9 cellular contexts compared by ENCODE assay signal in genomic region chr5:56737002-56737621, GRCh38.
DNase-seq lines count a peak whose midpoint lies in the region; ATAC-seq and TF ChIP-seq lines count a peak whose summit lies in the region.
"Had no signal": no experiment of that assay in that cellular context is flagged by ENCODE, and none has a peak within 500 bp of the region (broad histone marks: within the 10 kb centered on the region; RNA-seq: fewer than 3 reads in every experiment).

No MANE protein-coding gene starts in this region.

- H3K36me3 Mint-ChIP-seq in T-helper 17 cell (ENCODE audit: low read depth), result no peaks in the 10 kb centered on the region

- DNase-seq in stimulated activated CD4-positive, alpha-beta T cell treated with anti-CD3 and anti-CD28 coated beads, Interleukin-15, amount 100 ng/mL, for 24 hours, result peak; percentile 26
- no peak for DNase-seq in stimulated activated CD4-positive, alpha-beta T cell treated with anti-CD3 and anti-CD28 coated beads, Interleukin-12 subunit alpha, Interleukin-12 subunit beta, amount 100 ng/mL, for 4 hours
- no peak for DNase-seq in T-helper 17 cell
- DNase-seq in fibroblast of mammary gland (ENCODE audit: low read depth), result peak; percentile 25
- DNase-seq in upper lobe of right lung, result no peak
- DNase-seq in NCI-H1436 treated with DMSO at 0.1 percent for 48 hours (lab: John Stamatoyannopoulos, UW), result no peak
- no peak for DNase-seq in DMS53 (lab: John Stamatoyannopoulos, UW)
- DNase-seq in glomerular visceral epithelial cell (ENCODE audit: extremely low spot score), result no peak
- DNase-seq: NCI-H526 had no signal

- intact Hi-C loops in upper lobe of right lung (cut with DNase I), result no loop called here

- no peaks in the 10 kb centered on the region for H3K36me3 ChIP-seq in upper lobe of right lung

- H3K27ac ChIP-seq in upper lobe of right lung, result peak overlapping the region; percentile 60

- no peak overlapping the region for H3K4me3 ChIP-seq in fibroblast of mammary gland (ENCODE audit: control insufficient read depth, low read depth, low read length)
- H3K4me3 ChIP-seq in upper lobe of right lung, result no peak overlapping the region

- peak overlapping the region; percentile 95 for H3K27ac Mint-ChIP-seq in T-helper 17 cell

- no peaks in the 10 kb centered on the region for H3K27me3 Mint-ChIP-seq in T-helper 17 cell

- H3K27me3 ChIP-seq in upper lobe of right lung, result no peaks in the 10 kb centered on the region

- ATAC-seq in T-helper 17 cell (peak; percentile 50), upper lobe of right lung (peak; percentile 31)

- peaks cover 27% of the 10 kb centered on the region for H3K4me1 ChIP-seq in upper lobe of right lung

- H3K4me1 Mint-ChIP-seq in T-helper 17 cell, result peaks cover 44% of the 10 kb centered on the region

- H3K9me3 ChIP-seq in T-helper 17 cell (ENCODE audit: control insufficient read depth, low read length, poor library complexity, severe bottlenecking) (no peaks in the 10 kb centered on the region), upper lobe of right lung (no peaks in the 10 kb centered on the region)

- peak overlapping the region; percentile 66 for H3K4me3 Mint-ChIP-seq in T-helper 17 cell

- TF ChIP-seq CTCF in fibroblast of mammary gland (conservative IDR thresholded peaks at IDR 0.05; ENCODE audit: control insufficient read depth, insufficient read depth, low read depth, low read length), result no peak
- TF ChIP-seq CTCF in upper lobe of right lung (IDR thresholded peaks at IDR 0.05), result no peak

Comparison
In these comparisons a context has a peak if more than half of its experiments do, and no peak if none do; other contexts are left out.
1. DNase-seq: peak in stimulated activated CD4-positive, alpha-beta T cell treated with anti-CD3 and anti-CD28 coated beads, Interleukin-15, amount 100 ng/mL, for 24 hours (single experiment) and fibroblast of mammary gland (single experiment); none in stimulated activated CD4-positive, alpha-beta T cell treated with anti-CD3 and anti-CD28 coated beads, Interleukin-12 subunit alpha, Interleukin-12 subunit beta, amount 100 ng/mL, for 4 hours (single experiment), T-helper 17 cell (0 of 3), upper lobe of right lung (single experiment), NCI-H1436 treated with DMSO at 0.1 percent for 48 hours (single experiment), DMS53 (single experiment) and glomerular visceral epithelial cell (single experiment).